ENCODE assay signal across 8 cellular contexts in the genomic region with DNA sequence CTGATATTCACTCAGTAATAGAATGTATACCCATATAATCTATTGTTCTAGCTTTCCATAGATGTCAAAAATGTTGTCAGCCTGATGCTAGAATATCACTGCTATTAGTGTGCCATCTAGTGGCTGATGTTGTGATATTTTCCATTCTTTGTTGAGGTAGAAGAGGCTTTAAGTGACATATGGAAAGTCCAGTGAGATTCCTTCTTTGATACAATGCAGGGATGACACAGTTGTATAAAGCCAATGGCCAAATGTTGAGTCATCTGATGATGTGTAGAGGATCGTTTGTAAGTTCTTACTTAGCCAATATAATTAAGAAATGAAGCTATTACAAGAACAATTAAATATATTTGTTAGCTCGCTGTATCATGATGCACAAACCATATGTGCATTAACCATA. TPM values are rescaled to one million over a fixed set of nuclear protein-coding genes. Genes with fewer than 3 reads are reported as not detected.
DNase-seq lines count a peak whose midpoint lies in the region; ATAC-seq and TF ChIP-seq lines count a peak whose summit lies in the region.

No MANE protein-coding gene starts in this region.

- no peaks in the 10 kb centered on the region for H3K36me3 Mint-ChIP-seq in activated CD4-positive, alpha-beta memory T cell treated with anti-CD3 and anti-CD28 coated beads, Interleukin-2, amount 10 ng/mL, durations not matched to agents 7 days and 5 days (ENCODE audit: low read depth)

- TF ChIP-seq POLR2A in Peyer's patch (IDR thresholded peaks at IDR 0.05), result no peak

- H3K4me1 Mint-ChIP-seq in activated CD4-positive, alpha-beta memory T cell treated with anti-CD3 and anti-CD28 coated beads, Interleukin-2, amount 10 ng/mL, durations not matched to agents 7 days and 5 days, result peaks cover 6% of the 10 kb centered on the region

- no peaks in the 10 kb centered on the region for H3K4me1 ChIP-seq in Peyer's patch

- no peaks in the 10 kb centered on the region for H3K9me3 ChIP-seq in Peyer's patch

- H3K4me3 ChIP-seq in Peyer's patch, result no peak overlapping the region

- peak; percentile 4 for DNase-seq in activated CD8-positive, alpha-beta memory T cell treated with anti-CD3 and anti-CD28 coated beads, Interleukin-2, amount 50 U/mL, for 1 hour (ENCODE audit: extremely low read depth)
- no peak for DNase-seq in activated CD8-positive, alpha-beta memory T cell treated with anti-CD3 and anti-CD28 coated beads, Interleukin-2, amount 50 U/mL, for 4 hours
- DNase-seq in LHCN-M2 (ENCODE audit: low read depth) (peak; percentile 97), Peyer's patch (no peak), midbrain (lab: John Stamatoyannopoulos, UW) (peak; percentile 67)
- DNase-seq in effector CD4-positive, alpha-beta T cell, result peak; percentile 10
- no peak for DNase-seq in activated CD4-positive, alpha-beta memory T cell treated with anti-CD3 and anti-CD28 coated beads, Interleukin-2, amount 10 ng/mL, durations not matched to agents 7 days and 5 days

- CTCF ChIA-PET in activated CD4-positive, alpha-beta memory T cell treated with anti-CD3 and anti-CD28 coated beads, Interleukin-2, amount 10 ng/mL, durations not matched to agents 7 days and 5 days (lab: Charles Lee), result interaction anchor here (0.6 to 2.7 kb wide), 14 partner anchors 10 to 896 kb away, joined by 3 to 25 read pairs (median 3); no protein-coding TSS in a partner anchor

- H3K27ac Mint-ChIP-seq in activated CD4-positive, alpha-beta memory T cell treated with anti-CD3 and anti-CD28 coated beads, Interleukin-2, amount 10 ng/mL, durations not matched to agents 7 days and 5 days, result no peak overlapping the region

- peak in 5 of 6 experiments; percentile 66 to 80 (median 71) for TF ChIP-seq CTCF in Peyer's patch (IDR thresholded peaks at IDR 0.05)

- peaks cover 18% of the 10 kb centered on the region for H3K27me3 Mint-ChIP-seq in activated CD4-positive, alpha-beta memory T cell treated with anti-CD3 and anti-CD28 coated beads, Interleukin-2, amount 10 ng/mL, durations not matched to agents 7 days and 5 days

- H3K4me3 Mint-ChIP-seq in activated CD4-positive, alpha-beta memory T cell treated with anti-CD3 and anti-CD28 coated beads, Interleukin-2, amount 10 ng/mL, durations not matched to agents 7 days and 5 days, result no peak overlapping the region

- H3K27me3 ChIP-seq in Peyer's patch, result no peaks in the 10 kb centered on the region

- H3K27ac ChIP-seq in Peyer's patch, result no peak overlapping the region

- H3K36me3 ChIP-seq in Peyer's patch, result no peaks in the 10 kb centered on the region

- POLR2A ChIA-PET in activated CD4-positive, alpha-beta memory T cell treated with anti-CD3 and anti-CD28 coated beads, Interleukin-2, amount 10 ng/mL, durations not matched to agents 7 days and 5 days (lab: Charles Lee), result no interaction called here

- ATAC-seq in GM18861 (IDR thresholded peaks at IDR 0.05; ENCODE audit: unreplicated experiment), result no peak

- no peaks in the 10 kb centered on the region for H3K9me3 Mint-ChIP-seq in activated CD4-positive, alpha-beta memory T cell treated with anti-CD3 and anti-CD28 coated beads, Interleukin-2, amount 10 ng/mL, durations not matched to agents 7 days and 5 days

RNA-seq across cellular contexts. Expression of a gene that starts 58.1 kb away (rescaled TPM):
- total RNA-seq in LHCN-M2 (2014; rRNA removed) (0.64 and 0.80 TPM in 2 replicates), Peyer's patch (10 to 100 TPM in 1 of 4 donors, 1 to 10 TPM in 2, not detected in 1; 1.9 to 11.6 (median 2.3) TPM)
- polyA plus RNA-seq in LHCN-M2 (2012), result 6.3 TPM
- total RNA-seq in activated CD4-positive, alpha-beta memory T cell treated with anti-CD3 and anti-CD28 coated beads, Interleukin-2, amount 10 ng/mL, durations not matched to agents 7 days and 5 days, result 10 to 100 TPM; 57.1 to 62.2 TPM

RNA-seq across cellular contexts. Expression of a gene that starts 58.5 kb away (rescaled TPM):
- 16.7 and 23.0 TPM in 2 replicates for total RNA-seq in LHCN-M2 (2014; rRNA removed)
- 156 TPM for polyA plus RNA-seq in LHCN-M2 (2012)
- 1 to 10 TPM; 1.6 to 7.4 (median 3.1) TPM for total RNA-seq in Peyer's patch
- 1 to 10 TPM; 6.6 to 7.1 TPM for total RNA-seq in activated CD4-positive, alpha-beta memory T cell treated with anti-CD3 and anti-CD28 coated beads, Interleukin-2, amount 10 ng/mL, durations not matched to agents 7 days and 5 days

Comparison
In these comparisons a context has a peak if more than half of its experiments do, and no peak if none do; other contexts are left out.
1. DNase-seq: peak in activated CD8-positive, alpha-beta memory T cell treated with anti-CD3 and anti-CD28 coated beads, Interleukin-2, amount 50 U/mL, for 1 hour (single experiment), LHCN-M2 (single experiment), effector CD4-positive, alpha-beta T cell (single experiment) and midbrain (single experiment); none in activated CD8-positive, alpha-beta memory T cell treated with anti-CD3 and anti-CD28 coated beads, Interleukin-2, amount 50 U/mL, for 4 hours (single experiment), Peyer's patch (0 of 3) and activated CD4-positive, alpha-beta memory T cell treated with anti-CD3 and anti-CD28 coated beads, Interleukin-2, amount 10 ng/mL, durations not matched to agents 7 days and 5 days (single experiment).
2. RNA of a gene that starts 58.1 kb away (total RNA-seq): 57.1 to 62.2 TPM in activated CD4-positive, alpha-beta memory T cell treated with anti-CD3 and anti-CD28 coated beads, Interleukin-2, amount 10 ng/mL, durations not matched to agents 7 days and 5 days; 1.9 to 11.6 TPM in Peyer's patch and 0.64 to 0.80 TPM in LHCN-M2; every median in the first group is over 4 times any median in the second.